In genomic region chr10:58651040-58651439, GRCh38 we compare ENCODE assay signal across 12 cellular contexts.
DNase-seq lines count a peak whose midpoint lies in the region; ATAC-seq and FAIRE-seq lines count a peak whose summit lies in the region.
"Had no signal": no experiment of that assay in that cellular context is flagged by ENCODE, and none has a peak within 500 bp of the region (broad histone marks: within the 10 kb centered on the region; RNA-seq: fewer than 3 reads in every experiment).

No MANE protein-coding gene starts in this region.

- peak; percentile 56 for DNase-seq in Ammon's horn (ENCODE audit: low spot score)
- peak; percentile 66 for DNase-seq in NCI-H1105 (lab: John Stamatoyannopoulos, UW)
- peak; percentile 54 for DNase-seq in amniotic epithelial cell (ENCODE audit: low read depth)
- DNase-seq in immature natural killer cell, result peak; percentile 7 to 16 (median 15)
- no peak for DNase-seq in D341Med (ENCODE audit: low spot score)
- DNase-seq in GM19239 (ENCODE audit: insufficient read length, low spot score), result no peak
- no peak for DNase-seq in activated naive CD4-positive, alpha-beta T cell treated with anti-CD3 and anti-CD28 coated beads, Interleukin-2, amount 50 U/mL, for 16 hours
- DNase-seq: activated CD4-positive, alpha-beta T cell treated with anti-CD3 and anti-CD28 coated beads, Interleukin-2, amount 10 ng/mL, durations not matched to agents 7 days and 5 days; gastrocnemius medialis; Karpas-422 had no signal

- no peaks in the 10 kb centered on the region for H3K9me3 Mint-ChIP-seq in immature natural killer cell
- H3K9me3 Mint-ChIP-seq: activated CD4-positive, alpha-beta T cell treated with anti-CD3 and anti-CD28 coated beads, Interleukin-2, amount 10 ng/mL, durations not matched to agents 7 days and 5 days had no signal

- ATAC-seq in HG02973 (IDR thresholded peaks at IDR 0.05; ENCODE audit: unreplicated experiment), result no peak
- ATAC-seq: Panc1 had no signal

- H3K27ac Mint-ChIP-seq in immature natural killer cell, result no peak overlapping the region
- H3K27ac Mint-ChIP-seq: activated CD4-positive, alpha-beta T cell treated with anti-CD3 and anti-CD28 coated beads, Interleukin-2, amount 10 ng/mL, durations not matched to agents 7 days and 5 days had no signal

- H3K4me3 Mint-ChIP-seq in immature natural killer cell, result no peak overlapping the region
- H3K4me3 Mint-ChIP-seq: activated CD4-positive, alpha-beta T cell treated with anti-CD3 and anti-CD28 coated beads, Interleukin-2, amount 10 ng/mL, durations not matched to agents 7 days and 5 days had no signal

- no peak for FAIRE-seq in GM19239 (lab: Jason Lieb, UNC)

- no peaks in the 10 kb centered on the region for H3K36me3 Mint-ChIP-seq in immature natural killer cell

- H3K27me3 Mint-ChIP-seq in immature natural killer cell (ENCODE audit: low read depth in 3 of 3), result peaks cover 0 to 1% (median 0%) of the 10 kb centered on the region in 3 donors
- H3K27me3 Mint-ChIP-seq: activated CD4-positive, alpha-beta T cell treated with anti-CD3 and anti-CD28 coated beads, Interleukin-2, amount 10 ng/mL, durations not matched to agents 7 days and 5 days had no signal

- H3K4me1 Mint-ChIP-seq in immature natural killer cell, result no peaks in the 10 kb centered on the region
- H3K4me1 Mint-ChIP-seq: activated CD4-positive, alpha-beta T cell treated with anti-CD3 and anti-CD28 coated beads, Interleukin-2, amount 10 ng/mL, durations not matched to agents 7 days and 5 days had no signal

Comparison
In these comparisons a context has a peak if more than half of its experiments do, and no peak if none do; other contexts are left out.
1. DNase-seq: peak in Ammon's horn (single experiment), NCI-H1105 (single experiment), amniotic epithelial cell (single experiment) and immature natural killer cell (3 of 3); none in D341Med (single experiment), GM19239 (single experiment) and activated naive CD4-positive, alpha-beta T cell treated with anti-CD3 and anti-CD28 coated beads, Interleukin-2, amount 50 U/mL, for 16 hours (single experiment).